ENCODE assay signal across 8 cellular contexts in the genomic region with DNA sequence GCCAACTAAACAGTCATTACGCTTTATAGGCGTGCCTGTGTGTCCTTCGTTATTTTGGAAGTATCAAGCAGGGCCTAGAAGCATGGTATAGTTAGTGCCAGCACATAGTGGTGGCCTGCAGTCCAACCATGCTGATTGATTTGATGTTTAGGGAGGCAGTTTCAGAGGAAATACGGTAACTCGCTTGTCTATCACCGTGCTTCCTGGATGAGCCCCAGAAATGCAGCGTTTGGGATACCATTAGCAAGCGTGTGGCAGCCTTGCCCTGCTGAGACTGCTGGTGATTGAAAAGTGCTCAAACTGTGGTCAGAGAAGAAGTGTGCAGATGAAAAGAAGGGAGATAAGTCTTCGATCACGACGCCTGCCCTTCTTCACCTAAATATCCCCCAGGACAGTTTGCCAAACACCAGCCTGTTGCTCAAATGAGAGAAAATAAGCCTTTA.
DNase-seq lines count a peak whose midpoint lies in the region; ATAC-seq and TF ChIP-seq lines count a peak whose summit lies in the region.

No MANE protein-coding gene starts in this region.

- no peaks in the 10 kb centered on the region for H3K9me3 ChIP-seq in body of pancreas

- peak; percentile 77 for DNase-seq in Ammon's horn (ENCODE audit: low spot score)
- peak; percentile 10 for DNase-seq in NCI-H446 treated with DMSO at 0.1 percent for 48 hours (lab: John Stamatoyannopoulos, UW)
- peak; percentile 31 to 59 (median 40) for DNase-seq in body of pancreas
- peak; percentile 53 for DNase-seq in kidney glomerular epithelial cell (lab: John Stamatoyannopoulos, UW)
- DNase-seq in substantia nigra (lab: John Stamatoyannopoulos, UW) = peak in 37 of 49 donors; percentile 3 to 59 (median 19)
- no peak for DNase-seq in T-helper 9 cell

- H3K4me3 ChIP-seq in body of pancreas = no peak overlapping the region

- 5 to 10% methylated on average over 11 of the region's 11 CpGs for WGBS in body of pancreas, 2 donors

- no peaks in the 10 kb centered on the region for H3K36me3 ChIP-seq in body of pancreas (replicated peaks in 1 of 2; ENCODE audit: insufficient read depth in 1 of 2, low read depth in 2 of 2)

- no peak for TF ChIP-seq POLR2A in body of pancreas (IDR thresholded peaks at IDR 0.05)

- H3K27me3 ChIP-seq in body of pancreas = no peaks in the 10 kb centered on the region

- peak; percentile 51 for ATAC-seq in GM19043 (IDR thresholded peaks at IDR 0.05; ENCODE audit: low read depth, unreplicated experiment)
- no peak for ATAC-seq in body of pancreas
- ATAC-seq in GM19455 (IDR thresholded peaks at IDR 0.05; ENCODE audit: unreplicated experiment) = no peak

- H3K27ac ChIP-seq in body of pancreas = no peak overlapping the region
- H3K27ac ChIP-seq in substantia nigra (ENCODE audit: low read depth, low read length, poor library complexity, severe bottlenecking) = no peak overlapping the region

- peaks cover 20% of the 10 kb centered on the region for H3K4me1 ChIP-seq in body of pancreas

- TF ChIP-seq CTCF in body of pancreas (IDR thresholded peaks at IDR 0.05) = no peak

- intact Hi-C loops in body of pancreas (cut with DNase I) = no loop called here
